8 cellular contexts compared by ENCODE assay signal in the genomic region with DNA sequence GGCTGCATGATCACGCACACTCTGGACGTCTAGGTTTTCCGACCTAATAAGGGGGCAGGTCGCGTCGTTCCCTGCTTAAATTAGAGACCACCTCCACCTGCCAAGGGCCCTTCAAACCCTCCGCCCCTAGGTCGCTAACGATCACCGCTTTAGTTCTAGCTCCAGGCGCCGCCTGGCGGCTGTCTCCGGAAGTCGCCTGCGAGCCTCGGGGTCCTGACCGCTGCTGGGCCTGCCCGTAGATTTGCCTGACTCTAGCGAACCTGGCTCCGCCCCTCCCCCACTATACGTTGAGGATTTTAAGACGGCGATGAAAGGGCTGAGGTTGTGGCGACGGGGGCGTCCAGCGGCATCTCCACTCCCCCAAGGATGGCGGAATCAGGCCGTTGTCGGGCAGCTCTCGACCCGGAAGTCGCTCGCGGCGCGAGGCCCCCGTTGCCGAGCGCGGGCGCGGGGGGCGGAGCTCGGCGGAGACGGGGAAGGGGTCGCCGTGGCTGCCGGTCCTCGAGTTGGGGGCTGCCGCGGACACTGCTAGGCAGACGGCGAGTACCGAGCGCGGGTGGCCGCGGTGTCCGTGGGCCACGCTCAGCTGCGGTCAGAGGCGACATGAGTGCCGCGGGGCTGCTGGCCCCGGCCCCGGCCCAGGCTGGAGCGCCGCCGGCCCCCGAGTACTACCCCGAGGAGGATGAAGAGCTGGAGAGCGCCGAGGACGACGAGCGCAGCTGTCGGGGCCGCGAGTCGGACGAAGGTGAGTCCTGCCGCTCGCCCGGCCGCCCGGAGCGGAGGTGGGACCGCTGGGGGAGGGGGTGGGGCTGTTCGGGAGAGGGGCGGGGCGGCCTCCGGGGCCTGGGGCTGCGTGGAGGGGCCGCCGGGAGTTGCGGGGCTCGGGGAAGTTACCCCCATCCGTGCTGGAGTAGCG. TPM values are rescaled to one million over a fixed set of nuclear protein-coding genes. Genes with fewer than 3 reads are reported as not detected.
DNase-seq lines count a peak whose midpoint lies in the region; ATAC-seq and TF ChIP-seq lines count a peak whose summit lies in the region.

A gene with protein sequence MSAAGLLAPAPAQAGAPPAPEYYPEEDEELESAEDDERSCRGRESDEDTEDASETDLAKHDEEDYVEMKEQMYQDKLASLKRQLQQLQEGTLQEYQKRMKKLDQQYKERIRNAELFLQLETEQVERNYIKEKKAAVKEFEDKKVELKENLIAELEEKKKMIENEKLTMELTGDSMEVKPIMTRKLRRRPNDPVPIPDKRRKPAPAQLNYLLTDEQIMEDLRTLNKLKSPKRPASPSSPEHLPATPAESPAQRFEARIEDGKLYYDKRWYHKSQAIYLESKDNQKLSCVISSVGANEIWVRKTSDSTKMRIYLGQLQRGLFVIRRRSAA (plus strand): TSS at position 467 of the 916 bp plus-strand sequence. CDS start 137 bp downstream, at position 604.

- no peaks in the 10 kb centered on the region for H3K9me2 ChIP-seq in SU-DHL-6 (replicated peaks; ENCODE audit: insufficient read depth, low read length)

- no peaks in the 10 kb centered on the region for H3K27me3 ChIP-seq in CD8-positive, alpha-beta memory T cell (ENCODE audit: insufficient read depth, low read length, poor library complexity, severe bottlenecking)
- H3K27me3 ChIP-seq in SU-DHL-6 (ENCODE audit: low read length) (no peaks in the 10 kb centered on the region), osteoblast (ENCODE audit: insufficient read depth, low read length) (no peaks in the 10 kb centered on the region)

- H3K9me3 Mint-ChIP-seq in CD8-positive, alpha-beta memory T cell: no peaks in the 10 kb centered on the region
- H3K9me3 Mint-ChIP-seq in activated naive CD8-positive, alpha-beta T cell treated with anti-CD3 and anti-CD28 coated beads, Interleukin-2, amount 10 ng/mL, durations not matched to agents 7 days and 5 days: no peaks in the 10 kb centered on the region
- peaks cover 2% of the 10 kb centered on the region for H3K9me3 Mint-ChIP-seq in glutamatergic neuron (ENCODE audit: unreplicated experiment)

- H2AFZ ChIP-seq in SU-DHL-6 (ENCODE audit: low read depth, low read length, severe bottlenecking) (peak within 1 kb of the TSS; percentile 94), osteoblast (ENCODE audit: low read length) (peak within 1 kb of the TSS; percentile 95)

- peak within 1 kb of the TSS; percentile 73 to 99 (median 96) for H3K4me3 Mint-ChIP-seq in CD8-positive, alpha-beta memory T cell
- H3K4me3 Mint-ChIP-seq in activated naive CD8-positive, alpha-beta T cell treated with anti-CD3 and anti-CD28 coated beads, Interleukin-2, amount 10 ng/mL, durations not matched to agents 7 days and 5 days: peak within 1 kb of the TSS; percentile 94
- H3K4me3 Mint-ChIP-seq in glutamatergic neuron (ENCODE audit: unreplicated experiment): peak within 1 kb of the TSS; percentile 88

- peak; percentile 88 for TF ChIP-seq CTCF in SU-DHL-6 (IDR thresholded peaks at IDR 0.05; ENCODE audit: insufficient read depth, low read length, poor library complexity, severe bottlenecking)
- peak; percentile 99 for TF ChIP-seq CTCF in glutamatergic neuron (IDR thresholded peaks at IDR 0.05; ENCODE audit: partially characterized antibody, unreplicated experiment)
- TF ChIP-seq CTCF in osteoblast (IDR thresholded peaks at IDR 0.05; ENCODE audit: extremely low read depth, low read depth, low read length): peak; percentile 97

- H4K20me1 ChIP-seq in SU-DHL-6 (ENCODE audit: low read depth, low read length) (peaks cover 8% of the 10 kb centered on the region), osteoblast (ENCODE audit: insufficient read depth, low read length) (peaks cover 16% of the 10 kb centered on the region)

- H3K4me2 ChIP-seq in SU-DHL-6 (ENCODE audit: low read depth, low read length, poor library complexity, severe bottlenecking): peak within 1 kb of the TSS; percentile 88
- H3K4me2 ChIP-seq in osteoblast (ENCODE audit: insufficient read depth, low read length): peak within 1 kb of the TSS; percentile 100

- H3K9ac ChIP-seq in SU-DHL-6 (ENCODE audit: low read length): peak within 1 kb of the TSS; percentile 77

- H3K36me3 ChIP-seq in CD8-positive, alpha-beta memory T cell (ENCODE audit: insufficient read depth, low read length): peaks cover 5% of the 10 kb centered on the region
- H3K36me3 ChIP-seq in SU-DHL-6 (ENCODE audit: low read length) (peaks cover 8% of the 10 kb centered on the region; the same call in 1 of the 2 replicates), osteoblast (ENCODE audit: insufficient read depth, low read length) (peaks cover 12% of the 10 kb centered on the region)

- peaks cover 0 to 3% of the 10 kb centered on the region in 2 donors for H3K27me3 Mint-ChIP-seq in CD8-positive, alpha-beta memory T cell
- peaks cover 6% of the 10 kb centered on the region for H3K27me3 Mint-ChIP-seq in activated naive CD8-positive, alpha-beta T cell treated with anti-CD3 and anti-CD28 coated beads, Interleukin-2, amount 10 ng/mL, durations not matched to agents 7 days and 5 days
- H3K27me3 Mint-ChIP-seq in glutamatergic neuron (ENCODE audit: unreplicated experiment): peaks cover 3% of the 10 kb centered on the region

- no peaks in the 10 kb centered on the region for H3K9me3 ChIP-seq in CD8-positive, alpha-beta memory T cell (ENCODE audit: low read length)
- H3K9me3 ChIP-seq in SU-DHL-6 (ENCODE audit: insufficient read depth, low read length) (no peaks in the 10 kb centered on the region), osteoblast (ENCODE audit: low read depth, low read length) (no peaks in the 10 kb centered on the region)

- peak within 1 kb of the TSS; percentile 86 for H3K4me3 ChIP-seq in CD8-positive, alpha-beta memory T cell (ENCODE audit: low read length)
- H3K4me3 ChIP-seq in SU-DHL-6 (ENCODE audit: insufficient read depth, low read length, poor library complexity, severe bottlenecking) (peak within 1 kb of the TSS; percentile 66), osteoblast (ENCODE audit: insufficient read depth, low read length) (peak within 1 kb of the TSS; percentile 90)

- peaks cover 0 to 36% (median 2%) of the 10 kb centered on the region in 3 donors for H3K36me3 Mint-ChIP-seq in CD8-positive, alpha-beta memory T cell
- peaks cover 7% of the 10 kb centered on the region for H3K36me3 Mint-ChIP-seq in activated naive CD8-positive, alpha-beta T cell treated with anti-CD3 and anti-CD28 coated beads, Interleukin-2, amount 10 ng/mL, durations not matched to agents 7 days and 5 days
- H3K36me3 Mint-ChIP-seq in glutamatergic neuron (ENCODE audit: unreplicated experiment): no peaks in the 10 kb centered on the region

- peaks cover 33% of the 10 kb centered on the region for H3K4me1 ChIP-seq in CD8-positive, alpha-beta memory T cell (ENCODE audit: insufficient read depth, low read length)
- H3K4me1 ChIP-seq in osteoblast (ENCODE audit: insufficient read depth, low read length): peaks cover 36% of the 10 kb centered on the region

- CTCF ChIA-PET in CD8-positive, alpha-beta memory T cell (lab: Charles Lee): interaction anchor here (0.6 to 4.8 kb wide), 48 partner anchors 9 to 1292 kb away, joined by 3 to 95 read pairs (median 4); a partner anchor contains a TSS

- DNase-seq in CD8-positive, alpha-beta memory T cell: peak; percentile 89 to 95 (median 92)
- DNase-seq in NCI-H1105 (lab: John Stamatoyannopoulos, UW) (peak; percentile 93), glutamatergic neuron (peak; percentile 94), osteoblast (ENCODE audit: insufficient read length, low spot score, missing footprints) (peak; percentile 95)
- peak; percentile 97 for DNase-seq in activated naive CD8-positive, alpha-beta T cell treated with anti-CD3 and anti-CD28 coated beads, Interleukin-2, amount 10 ng/mL, durations not matched to agents 7 days and 5 days

- H3F3A ChIP-seq in SU-DHL-6 (ENCODE audit: insufficient read depth): peaks cover 29% of the 10 kb centered on the region

- peak within 1 kb of the TSS; percentile 98 to 100 (median 99) for H3K27ac Mint-ChIP-seq in CD8-positive, alpha-beta memory T cell
- H3K27ac Mint-ChIP-seq in activated naive CD8-positive, alpha-beta T cell treated with anti-CD3 and anti-CD28 coated beads, Interleukin-2, amount 10 ng/mL, durations not matched to agents 7 days and 5 days: peak within 1 kb of the TSS; percentile 99
- H3K27ac Mint-ChIP-seq in glutamatergic neuron (ENCODE audit: unreplicated experiment): peak within 1 kb of the TSS; percentile 96

- H3K4me1 Mint-ChIP-seq in CD8-positive, alpha-beta memory T cell: peaks cover 36 to 64% (median 43%) of the 10 kb centered on the region in 3 donors
- H3K4me1 Mint-ChIP-seq in activated naive CD8-positive, alpha-beta T cell treated with anti-CD3 and anti-CD28 coated beads, Interleukin-2, amount 10 ng/mL, durations not matched to agents 7 days and 5 days: peaks cover 27% of the 10 kb centered on the region
- H3K4me1 Mint-ChIP-seq in glutamatergic neuron (ENCODE audit: low read depth, unreplicated experiment): peaks cover 4% of the 10 kb centered on the region

- ATAC-seq in GM21528 (IDR thresholded peaks at IDR 0.05; ENCODE audit: low FRiP score, unreplicated experiment): peak; percentile 25
- ATAC-seq in activated naive CD8-positive, alpha-beta T cell treated with anti-CD3 and anti-CD28 coated beads, Interleukin-2, amount 10 ng/mL, durations not matched to agents 7 days and 5 days (ENCODE audit: low read depth): peak; percentile 20

- H3K79me2 ChIP-seq in SU-DHL-6 (ENCODE audit: insufficient read depth, low read length): peaks cover 51% of the 10 kb centered on the region
- peaks cover 52% of the 10 kb centered on the region for H3K79me2 ChIP-seq in osteoblast (ENCODE audit: insufficient read depth, low read length)

- H3K27ac ChIP-seq in CD8-positive, alpha-beta memory T cell (ENCODE audit: low read depth, low read length): peak within 1 kb of the TSS; percentile 81
- H3K27ac ChIP-seq in SU-DHL-6 (ENCODE audit: low read depth, low read length) (peak within 1 kb of the TSS; percentile 74), osteoblast (ENCODE audit: low read depth, low read length) (peak within 1 kb of the TSS; percentile 98), temporal lobe (ENCODE audit: low read depth, low read length) (peak within 1 kb of the TSS; percentile 95)

- POLR2A ChIA-PET in CD8-positive, alpha-beta memory T cell (lab: Charles Lee): interaction anchor here (0.7 to 1.8 kb wide), 7 partner anchors 9 to 1292 kb away, joined by 3 to 27 read pairs (median 5); a partner anchor contains a TSS
- POLR2A ChIA-PET in activated naive CD8-positive, alpha-beta T cell treated with anti-CD3 and anti-CD28 coated beads, Interleukin-2, amount 10 ng/mL, durations not matched to agents 7 days and 5 days (lab: Charles Lee): interaction anchor here (0.5 to 2.3 kb wide), 12 partner anchors 19 to 1188 kb away, joined by 3 to 30 read pairs (median 5); a partner anchor contains a TSS

RNA-seq across cellular contexts. Expression of the gene that starts here (rescaled TPM):
- total RNA-seq in CD8-positive, alpha-beta memory T cell: 10 to 100 TPM; 23.8 to 25.1 TPM
- 16.2 TPM for polyA plus RNA-seq in CD8-positive, alpha-beta memory T cell
- total RNA-seq in activated naive CD8-positive, alpha-beta T cell treated with anti-CD3 and anti-CD28 coated beads, Interleukin-2, amount 10 ng/mL, durations not matched to agents 7 days and 5 days: 10 to 100 TPM; 27.3 to 30.0 TPM
- total RNA-seq in glutamatergic neuron (ENCODE audit: unreplicated experiment): 32.5 TPM
- total RNA-seq in osteoblast: 25.9 and 29.7 TPM in 2 replicates
- total RNA-seq in temporal lobe: 43.3 TPM

Comparison
In these comparisons a context has a peak if more than half of its experiments do, and no peak if none do; other contexts are left out.
1. Peak in every context shown above with its lines: DNase-seq, ATAC-seq, H3K4me3 ChIP-seq and H3K27ac ChIP-seq.